In the genomic region with DNA sequence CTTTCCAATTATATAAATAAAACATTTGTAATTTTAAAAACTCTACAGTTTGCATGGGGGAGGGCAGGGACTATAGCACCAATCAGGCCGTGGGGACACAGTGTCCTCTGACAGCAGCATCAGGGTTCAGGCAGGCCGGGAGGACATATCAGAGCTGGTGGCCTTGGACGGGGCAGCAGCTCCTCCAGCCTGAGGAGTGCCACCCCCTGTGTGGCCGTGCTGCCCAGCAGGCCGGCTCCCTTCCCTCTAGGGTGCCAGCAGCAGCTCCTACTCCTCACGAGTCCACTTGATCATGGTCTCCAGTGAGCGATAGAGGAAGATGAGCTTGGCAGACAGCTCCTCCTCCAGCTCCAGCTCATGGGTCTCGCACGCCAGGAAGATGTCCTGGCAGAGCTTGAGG, we compare ENCODE assay signal across 22 cellular contexts.
"Had no signal": no experiment of that assay in that cellular context is flagged by ENCODE, and none has a peak within 500 bp of the region (broad histone marks: within the 10 kb centered on the region; RNA-seq: fewer than 3 reads in every experiment).

No MANE protein-coding gene starts in this region.

- H3K4me3 ChIP-seq: coronary artery, dorsolateral prefrontal cortex, esophagus muscularis mucosa, gastroesophageal sphincter, heart left ventricle, hepatocyte, left ventricle myocardium inferior, lower lobe of right lung, mucosa of descending colon had no signal

- DNase-seq: dermis blood vessel endothelial cell; dorsolateral prefrontal cortex; effector CD4-positive, alpha-beta T cell; effector memory CD4-positive, alpha-beta T cell; foreskin keratinocyte; heart left ventricle; hypothalamus; immature natural killer cell; islet precursor cell; kidney; kidney glomerular epithelial cell; left colon; left ventricle myocardium inferior; lower lobe of right lung; mesenchymal stem cell; mucosa of descending colon; naive B cell had no signal

- H3K9me3 ChIP-seq: lower lobe of right lung, mucosa of descending colon had no signal

- H3K27me3 ChIP-seq: hepatocyte had no signal

- H3K4me1 ChIP-seq: foreskin keratinocyte, left ventricle myocardium inferior, lower lobe of right lung had no signal

- H3K36me3 ChIP-seq: esophagus muscularis mucosa, gastroesophageal sphincter, heart left ventricle, left ventricle myocardium inferior, lower lobe of right lung had no signal

- ATAC-seq: foreskin keratinocyte, gastroesophageal sphincter, heart left ventricle, left colon, left lobe of liver, lower lobe of right lung, mucosa of descending colon had no signal

- H3K27ac ChIP-seq: coronary artery, dorsolateral prefrontal cortex, esophagus muscularis mucosa, foreskin keratinocyte, gastroesophageal sphincter, heart left ventricle, hepatocyte, left ventricle myocardium inferior, lower lobe of right lung had no signal
